ENCODE assay signal across 10 cellular contexts in genomic region chr11:44532809-44533208, GRCh38.
"Had no signal": no experiment of that assay in that cellular context is flagged by ENCODE, and none has a peak within 500 bp of the region (broad histone marks: within the 10 kb centered on the region; RNA-seq: fewer than 3 reads in every experiment).

No MANE protein-coding gene starts in this region.

- H3K4me3 Mint-ChIP-seq: activated naive CD8-positive, alpha-beta T cell treated with anti-CD3 and anti-CD28 coated beads, Interleukin-2, amount 10 ng/mL, durations not matched to agents 7 days and 5 days; endodermal cell; neural crest cell had no signal

- H3K27me3 ChIP-seq: ascending aorta, ovary had no signal

- H3K4me1 Mint-ChIP-seq: endodermal cell had no signal

- H3K36me3 Mint-ChIP-seq: activated naive CD8-positive, alpha-beta T cell treated with anti-CD3 and anti-CD28 coated beads, Interleukin-2, amount 10 ng/mL, durations not matched to agents 7 days and 5 days had no signal

- H3K27ac ChIP-seq: ascending aorta, ovary, stomach had no signal

- H3K9me3 Mint-ChIP-seq: activated naive CD8-positive, alpha-beta T cell treated with anti-CD3 and anti-CD28 coated beads, Interleukin-2, amount 10 ng/mL, durations not matched to agents 7 days and 5 days; endodermal cell; neural crest cell had no signal

- H3K36me3 ChIP-seq: ascending aorta, ovary, stomach had no signal

- DNase-seq: activated CD4-positive, alpha-beta T cell treated with anti-CD3 and anti-CD28 coated beads, Interleukin-2, amount 50 U/mL, for 4 hours; activated naive CD8-positive, alpha-beta T cell treated with anti-CD3 and anti-CD28 coated beads, Interleukin-2, amount 10 ng/mL, durations not matched to agents 7 days and 5 days; activated T-cell treated with anti-CD3 and anti-CD28 coated beads, Interleukin-2, amount 50 U/mL, for 48 hours; endodermal cell; hypothalamus; ovary; stimulated activated CD4-positive, alpha-beta T cell treated with anti-CD3 and anti-CD28 coated beads, Interleukin-4, amount 100 ng/mL, for 24 hours; stomach had no signal

- H3K27ac Mint-ChIP-seq: endodermal cell had no signal

- H3K9me3 ChIP-seq: ascending aorta, ovary, stomach had no signal

- H3K4me1 ChIP-seq: ascending aorta had no signal

- H3K4me3 ChIP-seq: ascending aorta, ovary, stomach had no signal
